Comparison of ENCODE assay signal across 1 cellular context in the genomic region with DNA sequence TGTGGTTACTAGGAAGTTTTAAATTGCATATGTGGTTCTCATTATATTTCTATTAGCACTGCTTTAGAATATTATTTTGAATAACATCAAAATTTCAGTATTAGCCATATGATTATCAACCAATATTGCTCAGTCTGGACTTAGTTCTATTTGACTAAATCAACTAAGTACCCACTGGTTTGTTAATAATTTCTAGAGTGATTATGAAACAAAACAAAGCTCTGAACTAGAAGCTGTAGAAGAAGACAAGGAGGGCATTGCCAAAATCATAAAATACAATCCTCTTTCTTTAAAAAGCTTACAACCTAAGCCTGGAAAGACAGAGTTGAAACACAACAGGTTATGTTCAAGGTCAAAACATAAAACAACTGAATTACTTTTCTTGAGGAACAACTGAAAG.
TF ChIP-seq lines count a peak whose summit lies in the region.

No MANE protein-coding gene starts in this region.

TF ChIP-seq in HepG2, 621 proteins besides CTCF, POLR2A, EP300 and RAD21 (continued from another document):
- TF ChIP-seq HIC2 (CRISPR knock-in tag; IDR thresholded peaks at IDR 0.05; ENCODE audit: low read depth) (no peak), SRF (IDR thresholded peaks at IDR 0.05; ENCODE audit: low read depth, low read length) (no peak), NFE2L2 (IDR thresholded peaks at IDR 0.05; ENCODE audit: low read length) (no peak), ATF7 (IDR thresholded peaks at IDR 0.05) (no peak), ATF7 (CRISPR knock-in tag; IDR thresholded peaks at IDR 0.05) (no peak), STAT5B (CRISPR knock-in tag; IDR thresholded peaks at IDR 0.05) (no peak), PLSCR1 (CRISPR knock-in tag; IDR thresholded peaks at IDR 0.05; ENCODE audit: borderline replicate concordance) (no peak)
- TF ChIP-seq, protein P1, sequence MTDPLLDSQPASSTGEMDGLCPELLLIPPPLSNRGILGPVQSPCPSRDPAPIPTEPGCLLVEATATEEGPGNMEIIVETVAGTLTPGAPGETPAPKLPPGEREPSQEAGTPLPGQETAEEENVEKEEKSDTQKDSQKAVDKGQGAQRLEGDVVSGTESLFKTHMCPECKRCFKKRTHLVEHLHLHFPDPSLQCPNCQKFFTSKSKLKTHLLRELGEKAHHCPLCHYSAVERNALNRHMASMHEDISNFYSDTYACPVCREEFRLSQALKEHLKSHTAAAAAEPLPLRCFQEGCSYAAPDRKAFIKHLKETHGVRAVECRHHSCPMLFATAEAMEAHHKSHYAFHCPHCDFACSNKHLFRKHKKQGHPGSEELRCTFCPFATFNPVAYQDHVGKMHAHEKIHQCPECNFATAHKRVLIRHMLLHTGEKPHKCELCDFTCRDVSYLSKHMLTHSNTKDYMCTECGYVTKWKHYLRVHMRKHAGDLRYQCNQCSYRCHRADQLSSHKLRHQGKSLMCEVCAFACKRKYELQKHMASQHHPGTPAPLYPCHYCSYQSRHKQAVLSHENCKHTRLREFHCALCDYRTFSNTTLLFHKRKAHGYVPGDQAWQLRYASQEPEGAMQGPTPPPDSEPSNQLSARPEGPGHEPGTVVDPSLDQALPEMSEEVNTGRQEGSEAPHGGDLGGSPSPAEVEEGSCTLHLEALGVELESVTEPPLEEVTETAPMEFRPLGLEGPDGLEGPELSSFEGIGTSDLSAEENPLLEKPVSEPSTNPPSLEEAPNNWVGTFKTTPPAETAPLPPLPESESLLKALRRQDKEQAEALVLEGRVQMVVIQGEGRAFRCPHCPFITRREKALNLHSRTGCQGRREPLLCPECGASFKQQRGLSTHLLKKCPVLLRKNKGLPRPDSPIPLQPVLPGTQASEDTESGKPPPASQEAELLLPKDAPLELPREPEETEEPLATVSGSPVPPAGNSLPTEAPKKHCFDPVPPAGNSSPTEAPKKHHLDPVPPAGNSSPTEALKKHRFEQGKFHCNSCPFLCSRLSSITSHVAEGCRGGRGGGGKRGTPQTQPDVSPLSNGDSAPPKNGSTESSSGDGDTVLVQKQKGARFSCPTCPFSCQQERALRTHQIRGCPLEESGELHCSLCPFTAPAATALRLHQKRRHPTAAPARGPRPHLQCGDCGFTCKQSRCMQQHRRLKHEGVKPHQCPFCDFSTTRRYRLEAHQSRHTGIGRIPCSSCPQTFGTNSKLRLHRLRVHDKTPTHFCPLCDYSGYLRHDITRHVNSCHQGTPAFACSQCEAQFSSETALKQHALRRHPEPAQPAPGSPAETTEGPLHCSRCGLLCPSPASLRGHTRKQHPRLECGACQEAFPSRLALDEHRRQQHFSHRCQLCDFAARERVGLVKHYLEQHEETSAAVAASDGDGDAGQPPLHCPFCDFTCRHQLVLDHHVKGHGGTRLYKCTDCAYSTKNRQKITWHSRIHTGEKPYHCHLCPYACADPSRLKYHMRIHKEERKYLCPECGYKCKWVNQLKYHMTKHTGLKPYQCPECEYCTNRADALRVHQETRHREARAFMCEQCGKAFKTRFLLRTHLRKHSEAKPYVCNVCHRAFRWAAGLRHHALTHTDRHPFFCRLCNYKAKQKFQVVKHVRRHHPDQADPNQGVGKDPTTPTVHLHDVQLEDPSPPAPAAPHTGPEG (CRISPR knock-in tag; IDR thresholded peaks at IDR 0.05): no peak
